15 cellular contexts compared by ENCODE assay signal in the genomic region with DNA sequence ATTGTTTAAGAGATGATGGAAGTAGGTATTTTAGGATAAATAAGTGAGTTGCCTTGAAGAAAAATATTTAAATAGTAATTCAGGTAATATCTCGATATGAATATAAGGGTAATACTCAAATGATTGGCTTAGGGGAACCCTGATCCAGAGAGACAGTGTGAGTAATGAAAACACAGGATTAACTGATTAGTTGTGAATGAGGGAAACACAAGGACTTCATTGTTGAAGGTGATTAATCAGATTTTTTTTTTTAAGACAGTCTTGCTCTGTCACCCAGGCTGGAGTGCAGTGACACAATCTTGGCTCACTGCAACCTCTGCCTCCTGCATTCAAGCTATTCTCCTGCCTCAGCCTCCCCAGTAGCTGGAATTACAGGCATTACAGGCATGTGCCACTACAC. TPM values are rescaled to one million over a fixed set of nuclear protein-coding genes. Genes with fewer than 3 reads are reported as not detected.
A peak's percentile ranks its signal among the peaks of the same experiment; 100 is the strongest.
DNase-seq lines count a peak whose midpoint lies in the region; ATAC-seq and TF ChIP-seq lines count a peak whose summit lies in the region.
"Had no signal": no experiment of that assay in that cellular context is flagged by ENCODE, and none has a peak within 500 bp of the region (broad histone marks: within the 10 kb centered on the region; RNA-seq: fewer than 3 reads in every experiment).

No MANE protein-coding gene starts in this region.

- peak overlapping the region; percentile 92 for H3K27ac ChIP-seq in 22Rv1
- no peak overlapping the region for H3K27ac ChIP-seq in endodermal cell (ENCODE audit: low read depth, low read length)
- H3K27ac ChIP-seq: KMS-11 had no signal

- H3K4me1 ChIP-seq in endodermal cell (ENCODE audit: control insufficient read depth, insufficient read depth, low read length) = no peaks in the 10 kb centered on the region

- no peaks in the 10 kb centered on the region for H3K27me3 ChIP-seq in endodermal cell (ENCODE audit: control insufficient read depth, insufficient read depth, low read length, poor library complexity, severe bottlenecking)
- H3K27me3 ChIP-seq: MG63 had no signal

- no peak overlapping the region for H3K4me3 ChIP-seq in endodermal cell (ENCODE audit: low read length)
- H3K4me3 ChIP-seq: MG63 had no signal

- no peaks in the 10 kb centered on the region for H3K27me3 Mint-ChIP-seq in endodermal cell (ENCODE audit: insufficient read depth)
- H3K27me3 Mint-ChIP-seq in progenitor cell of endocrine pancreas = no peaks in the 10 kb centered on the region
- H3K27me3 Mint-ChIP-seq in glutamatergic neuron (ENCODE audit: unreplicated experiment) = peaks cover 3% of the 10 kb centered on the region

- H3K4me3 Mint-ChIP-seq in endodermal cell (no peak overlapping the region), progenitor cell of endocrine pancreas (ENCODE audit: low read depth) (no peak overlapping the region), glutamatergic neuron (ENCODE audit: unreplicated experiment) (no peak overlapping the region)
- no peak overlapping the region for H3K4me3 Mint-ChIP-seq in stimulated activated effector memory CD8-positive, alpha-beta T cell treated with anti-CD3 and anti-CD28 coated beads, Interleukin-12 subunit alpha, Interleukin-12 subunit beta, amount 100 ng/mL, for 72 hours

- peaks cover 7% of the 10 kb centered on the region for H3K4me1 Mint-ChIP-seq in endodermal cell
- peaks cover 18% of the 10 kb centered on the region for H3K4me1 Mint-ChIP-seq in progenitor cell of endocrine pancreas (ENCODE audit: low read depth)
- peaks cover 11% of the 10 kb centered on the region for H3K4me1 Mint-ChIP-seq in stimulated activated effector memory CD8-positive, alpha-beta T cell treated with anti-CD3 and anti-CD28 coated beads, Interleukin-12 subunit alpha, Interleukin-12 subunit beta, amount 100 ng/mL, for 72 hours
- H3K4me1 Mint-ChIP-seq in glutamatergic neuron (ENCODE audit: low read depth, unreplicated experiment) = no peaks in the 10 kb centered on the region

- H3K9me3 Mint-ChIP-seq in endodermal cell (no peaks in the 10 kb centered on the region), progenitor cell of endocrine pancreas (ENCODE audit: low read depth) (no peaks in the 10 kb centered on the region), glutamatergic neuron (ENCODE audit: unreplicated experiment) (no peaks in the 10 kb centered on the region)
- H3K9me3 Mint-ChIP-seq in stimulated activated effector memory CD8-positive, alpha-beta T cell treated with anti-CD3 and anti-CD28 coated beads, Interleukin-12 subunit alpha, Interleukin-12 subunit beta, amount 100 ng/mL, for 72 hours = no peaks in the 10 kb centered on the region

- TF ChIP-seq CTCF in 22Rv1 (IDR thresholded peaks at IDR 0.05) (no peak), endodermal cell (conservative IDR thresholded peaks at IDR 0.05) (no peak), progenitor cell of endocrine pancreas (IDR thresholded peaks at IDR 0.05; ENCODE audit: unreplicated experiment) (no peak), glutamatergic neuron (IDR thresholded peaks at IDR 0.05; ENCODE audit: partially characterized antibody, unreplicated experiment) (no peak)

- peak; percentile 35 for DNase-seq in HT1080 (ENCODE audit: low read depth)
- no peak for DNase-seq in endodermal cell
- no peak for DNase-seq in progenitor cell of endocrine pancreas (ENCODE audit: low spot score, unreplicated experiment)
- DNase-seq in stimulated activated CD4-positive, alpha-beta T cell treated with anti-CD3 and anti-CD28 coated beads, Interleukin-4, amount 100 ng/mL, for 4 hours = no peak
- DNase-seq in stimulated activated effector memory CD8-positive, alpha-beta T cell treated with anti-CD3 and anti-CD28 coated beads, Interleukin-12 subunit alpha, Interleukin-12 subunit beta, amount 100 ng/mL, for 72 hours (ENCODE audit: low spot score in 2 of 2) = no peak
- no peak for DNase-seq in glutamatergic neuron
- no peak for DNase-seq in iPS-NIHi7 (ENCODE audit: extremely low spot score)
- DNase-seq: C1 segment of cervical spinal cord, MG63, NCI-H1092 treated with DMSO at 0.1 percent for 48 hours, NCI-H1694, NCI-H2227 treated with DMSO at 0.1 percent for 48 hours, NCI-H526 had no signal

- H3K36me3 ChIP-seq in endodermal cell (ENCODE audit: control insufficient read depth, insufficient read depth, low read length) = peaks cover 41% of the 10 kb centered on the region

- H3K27ac Mint-ChIP-seq in endodermal cell (peak overlapping the region; percentile 39), progenitor cell of endocrine pancreas (peak overlapping the region; percentile 18), glutamatergic neuron (ENCODE audit: unreplicated experiment) (no peak overlapping the region)
- no peak overlapping the region for H3K27ac Mint-ChIP-seq in stimulated activated effector memory CD8-positive, alpha-beta T cell treated with anti-CD3 and anti-CD28 coated beads, Interleukin-12 subunit alpha, Interleukin-12 subunit beta, amount 100 ng/mL, for 72 hours

- no peaks in the 10 kb centered on the region for H3K9me3 ChIP-seq in endodermal cell (ENCODE audit: control insufficient read depth, low read length)
- H3K9me3 ChIP-seq: MG63 had no signal

- H3K9ac ChIP-seq in endodermal cell (ENCODE audit: extremely low read depth, low read length, poor library complexity, severe bottlenecking) = no peak overlapping the region
- H3K9ac ChIP-seq: KMS-11 had no signal

- WGBS in endodermal cell (ENCODE audit: insufficient coverage in 1 of 2, insufficient read length in 1 of 2), 2 experiments = 97 to 100% methylated on average over 1 of the region's 1 CpG

- ATAC-seq in stimulated activated effector memory CD8-positive, alpha-beta T cell treated with anti-CD3 and anti-CD28 coated beads, Interleukin-12 subunit alpha, Interleukin-12 subunit beta, amount 100 ng/mL, for 72 hours = no peak

- H3K36me3 Mint-ChIP-seq in endodermal cell (ENCODE audit: low read depth) (peaks cover 34% of the 10 kb centered on the region), progenitor cell of endocrine pancreas (ENCODE audit: insufficient read depth) (peaks cover 9% of the 10 kb centered on the region), glutamatergic neuron (ENCODE audit: unreplicated experiment) (no peaks in the 10 kb centered on the region)
- H3K36me3 Mint-ChIP-seq in stimulated activated effector memory CD8-positive, alpha-beta T cell treated with anti-CD3 and anti-CD28 coated beads, Interleukin-12 subunit alpha, Interleukin-12 subunit beta, amount 100 ng/mL, for 72 hours = peaks cover 44% of the 10 kb centered on the region

RNA-seq across cellular contexts. Expression of gene SLC25A33, which starts 12.7 kb away (rescaled TPM):
- 11.2 and 12.4 TPM in 2 replicates for total RNA-seq in HT1080 (2014; rRNA removed; shearing (Covaris generic))
- 6.2 and 7.7 TPM in 2 replicates for polyA plus RNA-seq in HT1080 (2015; cell fraction: cytosol; rRNA removed)
- polyA plus RNA-seq in HT1080 (2015; cell fraction: nucleus; rRNA removed) = 2.0 and 2.4 TPM in 2 replicates
- total RNA-seq in endodermal cell (10 to 100 TPM in 1 of 2 donors, 1 to 10 TPM in 1; 9.6 to 13.6 TPM), progenitor cell of endocrine pancreas (7.6 and 7.7 TPM in 2 replicates), glutamatergic neuron (ENCODE audit: unreplicated experiment) (4.6 TPM)
- 11.0 TPM for polyA plus RNA-seq in endodermal cell (2013, experiment 1 of 2)
- 10.4 TPM for polyA plus RNA-seq in endodermal cell (2013, experiment 2 of 2)

RNA-seq across cellular contexts. Expression of gene TMEM201, which starts 36.7 kb away (rescaled TPM):
- total RNA-seq in HT1080 (2014; rRNA removed; shearing (Covaris generic)) = 17.9 and 22.3 TPM in 2 replicates
- 18.3 and 21.8 TPM in 2 replicates for polyA plus RNA-seq in HT1080 (2015; cell fraction: cytosol; rRNA removed)
- 23.5 and 25.4 TPM in 2 replicates for polyA plus RNA-seq in HT1080 (2015; cell fraction: nucleus; rRNA removed)
- 10 to 100 TPM; 24.1 TPM for total RNA-seq in endodermal cell
- 17.8 TPM for polyA plus RNA-seq in endodermal cell (2013, experiment 1 of 2)
- 17.3 TPM for polyA plus RNA-seq in endodermal cell (2013, experiment 2 of 2)
- 24.5 and 24.6 TPM in 2 replicates for total RNA-seq in progenitor cell of endocrine pancreas
- 35.1 TPM for total RNA-seq in glutamatergic neuron (ENCODE audit: unreplicated experiment)

Comparison
In these comparisons a context has a peak if more than half of its experiments do, and no peak if none do; other contexts are left out.
1. H3K27ac Mint-ChIP-seq: peak in endodermal cell (single experiment) and progenitor cell of endocrine pancreas (single experiment); none in stimulated activated effector memory CD8-positive, alpha-beta T cell treated with anti-CD3 and anti-CD28 coated beads, Interleukin-12 subunit alpha, Interleukin-12 subunit beta, amount 100 ng/mL, for 72 hours (single experiment) and glutamatergic neuron (single experiment).